Comparison of ENCODE assay signal across 23 cellular contexts in the genomic region with DNA sequence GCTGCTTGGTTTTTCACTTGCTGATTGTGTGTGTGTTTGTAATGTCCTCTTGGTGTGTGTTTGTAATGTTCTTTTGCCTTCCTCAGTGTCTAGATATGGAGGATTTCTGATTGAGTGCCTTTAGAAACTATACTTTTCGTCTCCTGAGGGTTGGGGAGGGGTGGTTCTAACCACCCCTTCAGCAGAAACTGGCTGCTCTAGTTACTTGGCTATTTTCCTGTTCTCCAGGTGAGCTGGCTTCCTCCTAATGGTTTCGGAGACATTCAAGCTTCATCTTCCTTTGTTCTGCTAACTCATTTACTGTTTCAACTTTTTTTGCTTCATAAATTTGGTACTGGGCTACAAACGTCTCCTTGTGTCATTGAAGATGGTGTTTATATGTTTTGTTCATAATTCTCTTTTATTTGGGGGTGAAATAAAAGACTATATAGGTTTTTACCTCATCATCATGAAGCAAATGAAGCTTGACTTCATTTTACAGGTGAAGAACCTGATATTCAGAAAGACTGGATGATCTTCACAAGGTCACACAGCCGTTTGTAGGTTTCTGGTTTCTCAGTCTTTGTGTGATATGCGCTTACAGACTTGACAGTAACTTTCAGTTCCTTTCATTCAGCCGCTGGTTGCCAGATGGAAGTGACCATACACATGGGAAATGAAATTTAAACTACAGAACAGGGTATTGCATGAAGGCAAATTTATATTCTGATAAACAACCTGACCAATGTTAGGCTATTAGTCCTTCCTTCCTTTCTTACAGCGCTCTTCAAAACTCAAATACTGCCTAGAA.
DNase-seq lines count a peak whose midpoint lies in the region; ATAC-seq and TF ChIP-seq lines count a peak whose summit lies in the region.
"Had no signal": no experiment of that assay in that cellular context is flagged by ENCODE, and none has a peak within 500 bp of the region (broad histone marks: within the 10 kb centered on the region; RNA-seq: fewer than 3 reads in every experiment).

No MANE protein-coding gene starts in this region.

- no peak overlapping the region for H3K27ac Mint-ChIP-seq in stimulated activated memory B cell treated with anti-CD40 and anti-IgM and Interleukin-4, amounts not matched to agents 10 μg/mL and 1 μg/mL and 100 μg/mL, for 72 hours
- H3K27ac Mint-ChIP-seq: activated CD4-positive, alpha-beta T cell treated with anti-CD3 and anti-CD28 coated beads for 36 hours; activated T-helper 1 cell treated with anti-CD3 and anti-CD28 coated beads, Interleukin-12 subunit alpha, Interleukin-12 subunit beta, Interleukin-2, Interleukin-4 antibody, amounts not matched to agents 30 ng/mL and 10 ng/mL and 1 ng/mL, durations not matched to agents 14 hours and 24 hours and 36 hours; dendritic cell treated with granulocyte-macrophage colony-stimulating factor and Interleukin-4, amounts not matched to agents 40 ng/mL and 50 ng/mL, for 4 days; T-cell had no signal

- DNase-seq in GM12865 (ENCODE audit: low read depth) (peak; percentile 66), MV-4-11 (lab: John Stamatoyannopoulos, UW) (peak; percentile 81), T-helper 9 cell (no peak), hepatic stellate cell (ENCODE audit: low spot score) (no peak)
- DNase-seq: ACHN; activated CD4-positive, alpha-beta T cell treated with anti-CD3 and anti-CD28 coated beads for 36 hours; activated naive CD4-positive, alpha-beta T cell treated with anti-CD3 and anti-CD28 coated beads, Interleukin-2, amount 50 U/mL, for 16 hours; anterior cingulate cortex; EL; kidney; mammary epithelial cell; NCI-H226; NCI-H774; SIG-M5; T-cell; uterus had no signal

- H3K4me1 Mint-ChIP-seq in stimulated activated memory B cell treated with anti-CD40 and anti-IgM and Interleukin-4, amounts not matched to agents 10 μg/mL and 1 μg/mL and 100 μg/mL, for 72 hours = peaks cover 7% of the 10 kb centered on the region
- H3K4me1 Mint-ChIP-seq: activated CD4-positive, alpha-beta T cell treated with anti-CD3 and anti-CD28 coated beads for 36 hours; T-cell had no signal

- ATAC-seq in GM18907 (IDR thresholded peaks at IDR 0.05; ENCODE audit: unreplicated experiment) = peak; percentile 59
- ATAC-seq in GM21786 (IDR thresholded peaks at IDR 0.05; ENCODE audit: unreplicated experiment) = peak; percentile 55
- ATAC-seq in GM21717 (IDR thresholded peaks at IDR 0.05; ENCODE audit: unreplicated experiment) = no peak
- no peak for ATAC-seq in stimulated activated memory B cell treated with anti-CD40 and anti-IgM and Interleukin-4, amounts not matched to agents 10 μg/mL and 1 μg/mL and 100 μg/mL, for 72 hours
- ATAC-seq: activated CD4-positive, alpha-beta T cell treated with anti-CD3 and anti-CD28 coated beads for 36 hours; T-cell had no signal

- H3K4me3 ChIP-seq in GM12865 (ENCODE audit: low read depth, low read length) = no peak overlapping the region
- H3K4me3 ChIP-seq: BLaER1 treated with 17β-estradiol and CSF1 and Interleukin-3, amounts not matched to agents 10 nM and 100 nM; uterus had no signal

- H3K4me3 Mint-ChIP-seq in stimulated activated memory B cell treated with anti-CD40 and anti-IgM and Interleukin-4, amounts not matched to agents 10 μg/mL and 1 μg/mL and 100 μg/mL, for 72 hours = no peak overlapping the region
- H3K4me3 Mint-ChIP-seq: activated CD4-positive, alpha-beta T cell treated with anti-CD3 and anti-CD28 coated beads for 36 hours; activated T-helper 1 cell treated with anti-CD3 and anti-CD28 coated beads, Interleukin-12 subunit alpha, Interleukin-12 subunit beta, Interleukin-2, Interleukin-4 antibody, amounts not matched to agents 30 ng/mL and 10 ng/mL and 1 ng/mL, durations not matched to agents 14 hours and 24 hours and 36 hours; dendritic cell treated with granulocyte-macrophage colony-stimulating factor and Interleukin-4, amounts not matched to agents 40 ng/mL and 50 ng/mL, for 4 days; T-cell had no signal

- H3K9me3 Mint-ChIP-seq in stimulated activated memory B cell treated with anti-CD40 and anti-IgM and Interleukin-4, amounts not matched to agents 10 μg/mL and 1 μg/mL and 100 μg/mL, for 72 hours = peaks cover 8% of the 10 kb centered on the region
- H3K9me3 Mint-ChIP-seq: dendritic cell treated with granulocyte-macrophage colony-stimulating factor and Interleukin-4, amounts not matched to agents 40 ng/mL and 50 ng/mL, for 4 days; T-cell had no signal

- no peak for TF ChIP-seq CTCF in GM12865 (IDR thresholded peaks at IDR 0.05; ENCODE audit: insufficient read depth, low read depth, low read length, missing control alignments)

- no peaks in the 10 kb centered on the region for H3K36me3 Mint-ChIP-seq in stimulated activated memory B cell treated with anti-CD40 and anti-IgM and Interleukin-4, amounts not matched to agents 10 μg/mL and 1 μg/mL and 100 μg/mL, for 72 hours
- H3K36me3 Mint-ChIP-seq: T-cell had no signal

- H3K27me3 Mint-ChIP-seq in stimulated activated memory B cell treated with anti-CD40 and anti-IgM and Interleukin-4, amounts not matched to agents 10 μg/mL and 1 μg/mL and 100 μg/mL, for 72 hours = peaks cover 40% of the 10 kb centered on the region
- H3K27me3 Mint-ChIP-seq: dendritic cell treated with granulocyte-macrophage colony-stimulating factor and Interleukin-4, amounts not matched to agents 40 ng/mL and 50 ng/mL, for 4 days had no signal

Comparison
In these comparisons a context has a peak if more than half of its experiments do, and no peak if none do; other contexts are left out.
1. DNase-seq: peak in GM12865 (single experiment) and MV-4-11 (single experiment); none in T-helper 9 cell (single experiment) and hepatic stellate cell (single experiment).
2. ATAC-seq: peak in GM18907 (single experiment) and GM21786 (single experiment); none in GM21717 (single experiment) and stimulated activated memory B cell treated with anti-CD40 and anti-IgM and Interleukin-4, amounts not matched to agents 10 μg/mL and 1 μg/mL and 100 μg/mL, for 72 hours (single experiment).